8 cellular contexts compared by ENCODE assay signal in the genomic region with DNA sequence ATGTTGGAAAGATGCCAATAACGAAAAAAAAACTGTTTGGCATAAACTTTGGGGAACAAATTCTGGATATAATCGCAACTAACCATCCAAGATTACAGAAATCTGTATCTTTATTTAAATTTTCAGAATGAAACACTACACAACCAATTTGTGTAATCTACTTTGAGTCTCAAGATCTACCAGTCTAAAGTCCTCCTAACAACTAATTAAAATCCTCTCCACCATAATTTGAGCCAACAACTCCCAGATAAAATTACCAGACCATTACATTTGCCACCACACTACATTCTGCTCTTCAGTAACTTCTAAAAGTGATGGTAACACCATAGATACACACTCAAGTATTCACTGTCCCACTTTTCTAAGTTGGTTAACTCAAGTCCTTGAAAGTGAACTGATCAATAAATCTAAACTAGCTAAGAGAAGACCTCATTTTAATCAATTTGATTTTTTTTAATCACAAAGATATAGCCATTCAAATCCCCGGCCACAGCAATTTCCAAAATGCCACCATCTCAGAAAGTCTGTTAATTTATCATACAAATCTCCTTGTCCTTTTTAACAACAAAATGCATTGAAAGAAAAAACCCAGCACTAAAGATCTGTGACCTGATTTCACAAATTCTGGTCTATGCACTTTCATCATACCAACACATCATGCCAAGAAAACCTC. TPM values are rescaled to one million over a fixed set of nuclear protein-coding genes. Genes with fewer than 3 reads are reported as not detected.
A peak's percentile ranks its signal among the peaks of the same experiment; 100 is the strongest.
DNase-seq lines count a peak whose midpoint lies in the region; ATAC-seq, FAIRE-seq and TF ChIP-seq lines count a peak whose summit lies in the region.

No MANE protein-coding gene starts in this region.

- peak overlapping the region; percentile 90 for H3K4me2 ChIP-seq in GM23338

- H3K27ac Mint-ChIP-seq in GM23338, result peak overlapping the region; percentile 98

- 27 to 28% methylated on average over 3 of the region's 3 CpGs for WGBS in gastroesophageal sphincter (ENCODE audit: low coverage in 1 of 2), 2 donors
- WGBS in small intestine, 3 donors, result 14 to 35% (median 27%) methylated on average over 3 of the region's 3 CpGs

- H3K27ac ChIP-seq in GM23338 (ENCODE audit: low read depth) (0 out of 2 replicates have a peak overlapping the region, but pooled peaks have one; percentile 94), WERI-Rb-1 (no peak overlapping the region; the same call in 1 of the 2 replicates), gastroesophageal sphincter (peak overlapping the region; percentile 85 to 100 (median 98)), small intestine (ENCODE audit: low read depth in 1 of 2, low read length in 1 of 2) (peak overlapping the region; percentile 88 to 97)

- no peak overlapping the region for H2AFZ ChIP-seq in GM23338

- H3K9me2 ChIP-seq in GM23338 (ENCODE audit: insufficient read depth), result no peaks in the 10 kb centered on the region

- no peak for TF ChIP-seq POLR2A in gastroesophageal sphincter (IDR thresholded peaks at IDR 0.05)

- H3K9me3 Mint-ChIP-seq in GM23338, result no peaks in the 10 kb centered on the region

- H3K4me1 ChIP-seq in GM23338 (ENCODE audit: insufficient read depth) (peaks cover 53% of the 10 kb centered on the region), gastroesophageal sphincter (peaks cover 2 to 66% (median 15%) of the 10 kb centered on the region in 3 donors), small intestine (ENCODE audit: control insufficient read depth in 2 of 2, insufficient read depth in 1 of 2, low read depth in 1 of 2, low read length in 1 of 2) (peaks cover 7 to 10% of the 10 kb centered on the region in 2 donors)

- ATAC-seq in GM23338 (no peak), gastroesophageal sphincter (no peak)

- DNase-seq in GM23338 (ENCODE audit: low spot score) (no peak), WERI-Rb-1 (no peak), small intestine (peak; percentile 29), posterior vena cava (ENCODE audit: low spot score) (no peak), NCI-H2171 treated with DMSO at 0.1 percent for 48 hours (lab: John Stamatoyannopoulos, UW) (no peak), NCI-H526 treated with DMSO at 0.1 percent for 48 hours (lab: John Stamatoyannopoulos, UW) (no peak), cerebellum (ENCODE audit: low spot score) (no peak)

- peak overlapping the region; percentile 78 for H3K4me3 ChIP-seq in GM23338
- H3K4me3 ChIP-seq in WERI-Rb-1 (ENCODE audit: low read depth, low read length), result peak overlapping the region; percentile 70
- peak overlapping the region; percentile 51 to 97 for H3K4me3 ChIP-seq in gastroesophageal sphincter
- H3K4me3 ChIP-seq in small intestine (ENCODE audit: low read depth in 1 of 2, low read length in 2 of 2), result peak overlapping the region; percentile 97

- H3K27me3 ChIP-seq in GM23338 (ENCODE audit: insufficient read depth) (no peaks in the 10 kb centered on the region), WERI-Rb-1 (ENCODE audit: insufficient read depth, low read depth, severe bottlenecking) (no peaks in the 10 kb centered on the region), gastroesophageal sphincter (no peaks in the 10 kb centered on the region), small intestine (ENCODE audit: control insufficient read depth in 2 of 2, insufficient read depth in 2 of 2, low read length in 2 of 2) (no peaks in the 10 kb centered on the region)

- H3K9me3 ChIP-seq in WERI-Rb-1 (ENCODE audit: severe bottlenecking) (no peaks in the 10 kb centered on the region), gastroesophageal sphincter (no peaks in the 10 kb centered on the region), small intestine (ENCODE audit: control insufficient read depth, low read depth) (no peaks in the 10 kb centered on the region)

- intact Hi-C loops in posterior vena cava (cut with DNase I), result loop anchor here in 1 of 2 donors (10.0 kb wide), 1 partner anchor 151 kb away; no protein-coding TSS in a partner anchor

- FAIRE-seq in small intestine (lab: Jason Lieb, UNC), result no peak

- no peak for TF ChIP-seq EP300 in gastroesophageal sphincter (IDR thresholded peaks at IDR 0.05)

- H4K20me1 ChIP-seq in GM23338 (replicated peaks; ENCODE audit: insufficient read depth), result peaks cover 18% of the 10 kb centered on the region

- H3K4me3 Mint-ChIP-seq in GM23338, result peak overlapping the region; percentile 92

- peaks cover 3% of the 10 kb centered on the region; the same call in 2 of the 3 replicates for H3K36me3 Mint-ChIP-seq in GM23338 (ENCODE audit: low read depth)

- no peak for TF ChIP-seq CTCF in GM23338 (conservative IDR thresholded peaks at IDR 0.05; ENCODE audit: low read depth in 2 of 2)
- no peak for TF ChIP-seq CTCF in WERI-Rb-1 (IDR thresholded peaks at IDR 0.05; ENCODE audit: low read depth, low read length)
- no peak for TF ChIP-seq CTCF in gastroesophageal sphincter (IDR thresholded peaks at IDR 0.05)

- H3K36me3 ChIP-seq in GM23338 (ENCODE audit: insufficient read depth) (no peaks in the 10 kb centered on the region), WERI-Rb-1 (peaks cover 2% of the 10 kb centered on the region; the same call in 1 of the 2 replicates), gastroesophageal sphincter (no peaks in the 10 kb centered on the region), small intestine (ENCODE audit: control insufficient read depth in 2 of 2, insufficient read depth in 2 of 2, low read length in 2 of 2) (no peaks in the 10 kb centered on the region)

- peaks cover 15% of the 10 kb centered on the region for H3F3A ChIP-seq in GM23338 (replicated peaks; ENCODE audit: low read depth)

- H3K27me3 Mint-ChIP-seq in GM23338 (ENCODE audit: insufficient read depth, low read depth, poor library complexity), result peaks cover 6% of the 10 kb centered on the region

- H3K79me2 ChIP-seq in GM23338 (replicated peaks; ENCODE audit: insufficient read depth), result peaks cover 61% of the 10 kb centered on the region

- H3K4me1 Mint-ChIP-seq in GM23338, result peaks cover 54% of the 10 kb centered on the region

TF ChIP-seq in GM23338, 12 proteins besides CTCF, POLR2A, EP300 and RAD21 (continues in another document):
- no peak for TF ChIP-seq ZNF331 (CRISPR knock-in tag; IDR thresholded peaks at IDR 0.05; ENCODE audit: low read depth)
- no peak for TF ChIP-seq STAT1 (IDR thresholded peaks at IDR 0.05; ENCODE audit: unreplicated experiment)
- TF ChIP-seq ETS1 (IDR thresholded peaks at IDR 0.05), result no peak
- no peak for TF ChIP-seq EZH2phosphoT487 (IDR thresholded peaks at IDR 0.05; ENCODE audit: unreplicated experiment)
- TF ChIP-seq CREB1 (CRISPR knock-in tag; IDR thresholded peaks at IDR 0.05; ENCODE audit: low read depth), result no peak
- TF ChIP-seq EZH2 (IDR thresholded peaks at IDR 0.05; ENCODE audit: low read depth, unreplicated experiment), result no peak

RNA-seq across cellular contexts. Expression of gene SIAH1, which starts 1.9 kb away (rescaled TPM):
- total RNA-seq in GM23338 (2014; rRNA removed; shearing (Covaris generic)), result 47.0 and 52.7 TPM in 2 replicates
- 35.1 and 42.0 TPM in 2 replicates for polyA plus RNA-seq in GM23338 (2016; fragmentation: Nextera tagmentation; extraction: Ambion mirVana)
- 10 to 100 TPM; 27.2 to 31.8 (median 30.9) TPM for total RNA-seq in gastroesophageal sphincter
- polyA plus RNA-seq in small intestine, result 10 to 100 TPM; 18.8 to 21.1 (median 20.0) TPM
- 10 to 100 TPM; 25.6 to 27.0 TPM for total RNA-seq in posterior vena cava
- total RNA-seq in cerebellum, result 76.2 TPM
